8 cellular contexts compared by ENCODE assay signal in genomic region chr2:187982668-187983067, GRCh38.
A peak's percentile ranks its signal among the peaks of the same experiment; 100 is the strongest.
DNase-seq lines count a peak whose midpoint lies in the region; ATAC-seq and TF ChIP-seq lines count a peak whose summit lies in the region.

No MANE protein-coding gene starts in this region.

- H3K27me3 Mint-ChIP-seq in mesothelial cell of epicardium (ENCODE audit: low read depth), result no peaks in the 10 kb centered on the region

- no peak overlapping the region for H3K27ac Mint-ChIP-seq in mesothelial cell of epicardium

- H3K4me3 Mint-ChIP-seq in mesothelial cell of epicardium, result no peak overlapping the region

- peak; percentile 93 for ATAC-seq in GM18502 (IDR thresholded peaks at IDR 0.05; ENCODE audit: poor library complexity, unreplicated experiment)
- ATAC-seq in HG02678 (IDR thresholded peaks at IDR 0.05; ENCODE audit: unreplicated experiment), result peak; percentile 60

- no peaks in the 10 kb centered on the region for H3K36me3 Mint-ChIP-seq in mesothelial cell of epicardium

- H3K27ac ChIP-seq in caudate nucleus (ENCODE audit: low read depth, low read length), result no peak overlapping the region

- H3K9me3 Mint-ChIP-seq in mesothelial cell of epicardium, result no peaks in the 10 kb centered on the region

- DNase-seq in NAMALWA (ENCODE audit: low spot score) (peak; percentile 60), foreskin melanocyte (peak; percentile 85), DMS 273 treated with DMSO at 0.1 percent for 48 hours (lab: John Stamatoyannopoulos, UW) (no peak), caudate nucleus (lab: John Stamatoyannopoulos, UW) (no peak), HK-2 (ENCODE audit: unreplicated experiment) (no peak), mesothelial cell of epicardium (ENCODE audit: low spot score in 2 of 2, unreplicated experiment in 2 of 2) (no peak)

- no peak for TF ChIP-seq CTCF in mesothelial cell of epicardium (IDR thresholded peaks at IDR 0.05; ENCODE audit: unreplicated experiment)

- peaks cover 16% of the 10 kb centered on the region for H3K4me1 Mint-ChIP-seq in mesothelial cell of epicardium

Comparison
In these comparisons a context has a peak if more than half of its experiments do, and no peak if none do; other contexts are left out.
1. DNase-seq: peak in NAMALWA (single experiment) and foreskin melanocyte (single experiment); none in DMS 273 treated with DMSO at 0.1 percent for 48 hours (single experiment), caudate nucleus (0 of 61), HK-2 (single experiment) and mesothelial cell of epicardium (0 of 2).